Comparison of ENCODE assay signal across 1 cellular context in genomic region chrX:1162119-1162916, GRCh38.
TF ChIP-seq lines count a peak whose summit lies in the region.

No MANE protein-coding gene starts in this region.

TF ChIP-seq in WTC11, 78 proteins besides CTCF, POLR2A, EP300 and RAD21 (continued from another document):
- TF ChIP-seq AFF4 (CRISPR knock-in tag; IDR thresholded peaks at IDR 0.05; ENCODE audit: borderline replicate concordance) = no peak
- TF ChIP-seq, protein P1, sequence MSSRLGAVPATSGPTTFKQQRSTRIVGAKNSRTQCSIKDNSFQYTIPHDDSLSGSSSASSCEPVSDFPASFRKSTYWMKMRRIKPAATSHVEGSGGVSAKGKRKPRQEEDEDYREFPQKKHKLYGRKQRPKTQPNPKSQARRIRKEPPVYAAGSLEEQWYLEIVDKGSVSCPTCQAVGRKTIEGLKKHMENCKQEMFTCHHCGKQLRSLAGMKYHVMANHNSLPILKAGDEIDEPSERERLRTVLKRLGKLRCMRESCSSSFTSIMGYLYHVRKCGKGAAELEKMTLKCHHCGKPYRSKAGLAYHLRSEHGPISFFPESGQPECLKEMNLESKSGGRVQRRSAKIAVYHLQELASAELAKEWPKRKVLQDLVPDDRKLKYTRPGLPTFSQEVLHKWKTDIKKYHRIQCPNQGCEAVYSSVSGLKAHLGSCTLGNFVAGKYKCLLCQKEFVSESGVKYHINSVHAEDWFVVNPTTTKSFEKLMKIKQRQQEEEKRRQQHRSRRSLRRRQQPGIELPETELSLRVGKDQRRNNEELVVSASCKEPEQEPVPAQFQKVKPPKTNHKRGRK (CRISPR knock-in tag; IDR thresholded peaks at IDR 0.05; ENCODE audit: borderline replicate concordance) = 0 out of 2 replicates have a peak, but pooled peaks have one; percentile 57
